ENCODE assay signal across 15 cellular contexts in genomic region chr4:130335417-130336194, GRCh38.
DNase-seq lines count a peak whose midpoint lies in the region; ATAC-seq and TF ChIP-seq lines count a peak whose summit lies in the region.
"Had no signal": no experiment of that assay in that cellular context is flagged by ENCODE, and none has a peak within 500 bp of the region (broad histone marks: within the 10 kb centered on the region; RNA-seq: fewer than 3 reads in every experiment).

No MANE protein-coding gene starts in this region.

- no peaks in the 10 kb centered on the region for H3K36me3 ChIP-seq in OCI-LY1 (ENCODE audit: insufficient read depth, low read length)
- H3K36me3 ChIP-seq in lung (ENCODE audit: control insufficient read depth in 2 of 2, insufficient read depth in 2 of 2, low read length in 2 of 2): no peaks in the 10 kb centered on the region
- no peaks in the 10 kb centered on the region for H3K36me3 ChIP-seq in upper lobe of right lung
- H3K36me3 ChIP-seq: BE2C had no signal

- no peak overlapping the region for H3K27ac ChIP-seq in OCI-LY1 (ENCODE audit: low read depth, low read length, poor library complexity, severe bottlenecking)
- H3K27ac ChIP-seq in lung (ENCODE audit: low read depth in 1 of 2, low read length in 1 of 2): no peak overlapping the region
- no peak overlapping the region for H3K27ac ChIP-seq in upper lobe of right lung
- H3K27ac ChIP-seq: A549, C4-2B, GM23248 had no signal

- H3K79me2 ChIP-seq in OCI-LY1 (ENCODE audit: insufficient read depth, low read length): no peaks in the 10 kb centered on the region

- no peaks in the 10 kb centered on the region for H3F3A ChIP-seq in OCI-LY1 (ENCODE audit: insufficient read depth, low read length)

- peak; percentile 54 for DNase-seq in lung (ENCODE audit: low spot score)
- peak; percentile 69 for DNase-seq in upper lobe of right lung
- DNase-seq in posterior cingulate gyrus: no peak
- DNase-seq: BE2C; CD4-positive, alpha-beta memory T cell; DND-41; GDM1; GM23248; H7 had no signal

- peak overlapping the region; percentile 39; the same call in 1 of the 2 replicates for H3K4me2 ChIP-seq in OCI-LY1 (ENCODE audit: low read length)
- H3K4me2 ChIP-seq: A549 had no signal

- peak overlapping the region; percentile 60; the same call in 1 of the 2 replicates for H2AFZ ChIP-seq in OCI-LY1 (ENCODE audit: low read length)
- H2AFZ ChIP-seq: GM23248 had no signal

- H3K27me3 ChIP-seq in OCI-LY1 (ENCODE audit: insufficient read depth, low read length) (no peaks in the 10 kb centered on the region), lung (ENCODE audit: control insufficient read depth, insufficient read depth) (no peaks in the 10 kb centered on the region), upper lobe of right lung (no peaks in the 10 kb centered on the region)
- H3K27me3 ChIP-seq: BE2C had no signal

- 59 to 71% methylated on average over 5 of the region's 5 CpGs for WGBS in lung, 2 donors

- no peaks in the 10 kb centered on the region for H3K9me3 ChIP-seq in OCI-LY1 (ENCODE audit: low read length)
- no peaks in the 10 kb centered on the region for H3K9me3 ChIP-seq in lung (ENCODE audit: control insufficient read depth in 2 of 2, insufficient read depth in 1 of 2, low read length in 1 of 2)
- H3K9me3 ChIP-seq in upper lobe of right lung: no peaks in the 10 kb centered on the region
- H3K9me3 ChIP-seq: A549, BE2C had no signal

- ATAC-seq in GM19452 (IDR thresholded peaks at IDR 0.05; ENCODE audit: unreplicated experiment) (peak; percentile 11), lung (ENCODE audit: insufficient read depth, low FRiP score) (peak; percentile 36), upper lobe of right lung (peak; percentile 79), HG02840 (IDR thresholded peaks at IDR 0.05; ENCODE audit: low FRiP score, unreplicated experiment) (no peak), GM21737 (IDR thresholded peaks at IDR 0.05; ENCODE audit: unreplicated experiment) (no peak)

- intact Hi-C loops in upper lobe of right lung (cut with DNase I) (no loop called here), posterior cingulate gyrus (cut with DNase I) (no loop called here)

- no peaks in the 10 kb centered on the region for H3K9me2 ChIP-seq in OCI-LY1 (ENCODE audit: low read depth, low read length)

- TF ChIP-seq CTCF in OCI-LY1 (IDR thresholded peaks at IDR 0.05; ENCODE audit: low read length) (no peak), lung (IDR thresholded peaks at IDR 0.05; ENCODE audit: control extremely low read depth, extremely low read depth) (no peak), upper lobe of right lung (IDR thresholded peaks at IDR 0.05) (no peak)

- H3K4me3 ChIP-seq in OCI-LY1 (ENCODE audit: low read depth, low read length, poor library complexity, severe bottlenecking) (no peak overlapping the region), lung (no peak overlapping the region), upper lobe of right lung (no peak overlapping the region)
- H3K4me3 ChIP-seq: A549, GM23248 had no signal

- peaks cover 21% of the 10 kb centered on the region for H3K4me1 ChIP-seq in OCI-LY1 (ENCODE audit: insufficient read depth, low read length, severe bottlenecking)
- no peaks in the 10 kb centered on the region for H3K4me1 ChIP-seq in lung (ENCODE audit: control insufficient read depth in 2 of 2, insufficient read depth in 2 of 2, low read length in 2 of 2)
- no peaks in the 10 kb centered on the region for H3K4me1 ChIP-seq in upper lobe of right lung
- H3K4me1 ChIP-seq: A549, BE2C had no signal

- no peak overlapping the region for H3K9ac ChIP-seq in OCI-LY1 (ENCODE audit: low read length)
- H3K9ac ChIP-seq: GM23248 had no signal

- no peaks in the 10 kb centered on the region for H4K20me1 ChIP-seq in OCI-LY1 (ENCODE audit: insufficient read depth, low read length)

Comparison
In these comparisons a context has a peak if more than half of its experiments do, and no peak if none do; other contexts are left out.
1. ATAC-seq: peak in GM19452 (single experiment), lung (single experiment) and upper lobe of right lung (single experiment); none in HG02840 (single experiment) and GM21737 (single experiment).
2. DNase-seq: peak in lung (single experiment) and upper lobe of right lung (single experiment); none in posterior cingulate gyrus (0 of 10).